In the genomic region with DNA sequence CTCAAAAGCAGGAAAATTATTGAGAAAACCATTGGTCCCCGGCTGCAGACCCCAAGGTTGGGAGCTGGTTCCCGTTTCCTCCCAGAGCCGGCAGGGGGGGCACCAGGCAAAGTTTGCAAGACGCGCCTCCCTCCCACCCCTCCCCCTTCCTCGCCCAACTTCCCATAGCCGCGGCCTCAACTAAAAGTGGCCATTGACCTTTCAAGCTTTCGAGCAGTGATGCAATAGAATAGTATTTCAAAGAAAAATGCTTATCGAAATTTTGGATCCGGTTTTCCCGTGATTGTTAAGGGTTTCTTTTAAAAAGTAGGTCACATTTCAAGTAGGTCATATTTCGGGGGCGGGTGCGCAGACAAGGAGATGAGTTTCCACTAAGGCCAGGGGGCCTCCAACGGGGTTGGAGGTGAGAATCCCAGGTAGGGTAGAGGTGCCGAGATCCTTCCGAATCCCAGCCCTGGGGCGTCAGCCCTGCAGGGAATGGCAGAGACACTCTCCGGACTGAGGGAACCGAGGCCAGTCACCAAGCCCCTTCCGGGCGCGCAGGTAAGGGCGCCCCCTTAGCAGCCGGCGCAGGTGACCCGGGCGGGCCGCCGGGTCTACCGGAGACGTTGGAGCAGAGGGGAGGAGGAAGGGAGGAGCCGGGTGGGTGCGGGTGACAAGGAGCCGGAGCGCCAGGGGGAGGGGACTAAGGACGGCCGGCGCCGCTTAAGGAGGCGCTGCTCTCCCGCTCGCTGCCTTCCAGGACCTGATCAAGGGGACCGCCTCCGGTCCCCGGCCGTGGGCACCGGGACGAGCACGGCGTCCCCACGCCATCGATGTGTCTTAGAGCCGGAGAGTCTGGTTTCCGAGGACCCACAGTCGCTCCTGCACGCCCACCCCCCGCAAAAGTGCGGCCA, we compare ENCODE assay signal across 1 cellular context.
A peak's percentile ranks its signal among the peaks of the same experiment; 100 is the strongest.
TF ChIP-seq lines count a peak whose summit lies in the region.

No MANE protein-coding gene starts in this region.

TF ChIP-seq in K562, 482 proteins besides CTCF, POLR2A, EP300 and RAD21 (continued from another document and continues in another):
- TF ChIP-seq ERF (CRISPR knock-in tag; IDR thresholded peaks at IDR 0.05) = 0 out of 2 replicates have a peak, but pooled peaks have one; percentile 14
- no peak for TF ChIP-seq TCF15 (CRISPR knock-in tag; IDR thresholded peaks at IDR 0.05)
- TF ChIP-seq, protein P1, sequence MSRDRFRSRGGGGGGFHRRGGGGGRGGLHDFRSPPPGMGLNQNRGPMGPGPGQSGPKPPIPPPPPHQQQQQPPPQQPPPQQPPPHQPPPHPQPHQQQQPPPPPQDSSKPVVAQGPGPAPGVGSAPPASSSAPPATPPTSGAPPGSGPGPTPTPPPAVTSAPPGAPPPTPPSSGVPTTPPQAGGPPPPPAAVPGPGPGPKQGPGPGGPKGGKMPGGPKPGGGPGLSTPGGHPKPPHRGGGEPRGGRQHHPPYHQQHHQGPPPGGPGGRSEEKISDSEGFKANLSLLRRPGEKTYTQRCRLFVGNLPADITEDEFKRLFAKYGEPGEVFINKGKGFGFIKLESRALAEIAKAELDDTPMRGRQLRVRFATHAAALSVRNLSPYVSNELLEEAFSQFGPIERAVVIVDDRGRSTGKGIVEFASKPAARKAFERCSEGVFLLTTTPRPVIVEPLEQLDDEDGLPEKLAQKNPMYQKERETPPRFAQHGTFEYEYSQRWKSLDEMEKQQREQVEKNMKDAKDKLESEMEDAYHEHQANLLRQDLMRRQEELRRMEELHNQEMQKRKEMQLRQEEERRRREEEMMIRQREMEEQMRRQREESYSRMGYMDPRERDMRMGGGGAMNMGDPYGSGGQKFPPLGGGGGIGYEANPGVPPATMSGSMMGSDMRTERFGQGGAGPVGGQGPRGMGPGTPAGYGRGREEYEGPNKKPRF (IDR thresholded peaks at IDR 0.05; ENCODE audit: low read depth, low read length) = no peak
- no peak for TF ChIP-seq MCM3 (IDR thresholded peaks at IDR 0.05)
- TF ChIP-seq ZNF217 (CRISPR knock-in tag; IDR thresholded peaks at IDR 0.05) = no peak
- TF ChIP-seq TAF1 (IDR thresholded peaks at IDR 0.05; ENCODE audit: control insufficient read depth, extremely low read depth, insufficient read depth, low read length, severe bottlenecking) = peak; percentile 30
- TF ChIP-seq NCOA2 (IDR thresholded peaks at IDR 0.05; ENCODE audit: partially characterized antibody in 2 of 2) = no peak
- TF ChIP-seq ZNF583 (CRISPR knock-in tag; IDR thresholded peaks at IDR 0.05) = no peak
- TF ChIP-seq KLF13 (tag; IDR thresholded peaks at IDR 0.05; ENCODE audit: borderline replicate concordance, low read depth) = no peak
- 0 out of 2 replicates have a peak, but pooled peaks have one; percentile 10 for TF ChIP-seq GATAD2A (IDR thresholded peaks at IDR 0.05)
- 0 out of 4 replicates have a peak, but pooled peaks of 1 of the 2 experiments have one; percentile 26 for TF ChIP-seq SIN3A (IDR thresholded peaks at IDR 0.05; ENCODE audit: borderline replicate concordance in 2 of 2, control insufficient read depth in 1 of 2, low read depth in 2 of 2, low read length in 2 of 2)
- TF ChIP-seq CBFA2T2 (conservative IDR thresholded peaks at IDR 0.05) = no peak
- no peak for TF ChIP-seq FUS (optimal IDR thresholded peaks at IDR 0.05; ENCODE audit: low read depth, low read length)
- no peak for TF ChIP-seq CBFB (CRISPR knock-in tag; IDR thresholded peaks at IDR 0.05)
- TF ChIP-seq PHF8 (IDR thresholded peaks at IDR 0.05; ENCODE audit: borderline replicate concordance, low read length) = peak; percentile 24; the same call in 1 of the 2 replicates
- TF ChIP-seq ZNF696 (CRISPR knock-in tag; conservative IDR thresholded peaks at IDR 0.05) = no peak
- no peak for TF ChIP-seq PHF21A (IDR thresholded peaks at IDR 0.05; ENCODE audit: borderline replicate concordance, low read depth)
- TF ChIP-seq, protein P2, sequence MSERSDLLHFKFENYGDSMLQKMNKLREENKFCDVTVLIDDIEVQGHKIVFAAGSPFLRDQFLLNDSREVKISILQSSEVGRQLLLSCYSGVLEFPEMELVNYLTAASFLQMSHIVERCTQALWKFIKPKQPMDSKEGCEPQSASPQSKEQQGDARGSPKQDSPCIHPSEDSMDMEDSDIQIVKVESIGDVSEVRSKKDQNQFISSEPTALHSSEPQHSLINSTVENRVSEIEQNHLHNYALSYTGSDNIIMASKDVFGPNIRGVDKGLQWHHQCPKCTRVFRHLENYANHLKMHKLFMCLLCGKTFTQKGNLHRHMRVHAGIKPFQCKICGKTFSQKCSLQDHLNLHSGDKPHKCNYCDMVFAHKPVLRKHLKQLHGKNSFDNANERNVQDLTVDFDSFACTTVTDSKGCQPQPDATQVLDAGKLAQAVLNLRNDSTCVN (CRISPR knock-in tag; IDR thresholded peaks at IDR 0.05) = no peak
- TF ChIP-seq GTF3C2 (IDR thresholded peaks at IDR 0.05; ENCODE audit: borderline replicate concordance, extremely low read depth, insufficient read length) = no peak
- no peak for TF ChIP-seq MCM2 (IDR thresholded peaks at IDR 0.05; ENCODE audit: low read depth)
- no peak for TF ChIP-seq MGA (IDR thresholded peaks at IDR 0.05)
- TF ChIP-seq, protein P3, sequence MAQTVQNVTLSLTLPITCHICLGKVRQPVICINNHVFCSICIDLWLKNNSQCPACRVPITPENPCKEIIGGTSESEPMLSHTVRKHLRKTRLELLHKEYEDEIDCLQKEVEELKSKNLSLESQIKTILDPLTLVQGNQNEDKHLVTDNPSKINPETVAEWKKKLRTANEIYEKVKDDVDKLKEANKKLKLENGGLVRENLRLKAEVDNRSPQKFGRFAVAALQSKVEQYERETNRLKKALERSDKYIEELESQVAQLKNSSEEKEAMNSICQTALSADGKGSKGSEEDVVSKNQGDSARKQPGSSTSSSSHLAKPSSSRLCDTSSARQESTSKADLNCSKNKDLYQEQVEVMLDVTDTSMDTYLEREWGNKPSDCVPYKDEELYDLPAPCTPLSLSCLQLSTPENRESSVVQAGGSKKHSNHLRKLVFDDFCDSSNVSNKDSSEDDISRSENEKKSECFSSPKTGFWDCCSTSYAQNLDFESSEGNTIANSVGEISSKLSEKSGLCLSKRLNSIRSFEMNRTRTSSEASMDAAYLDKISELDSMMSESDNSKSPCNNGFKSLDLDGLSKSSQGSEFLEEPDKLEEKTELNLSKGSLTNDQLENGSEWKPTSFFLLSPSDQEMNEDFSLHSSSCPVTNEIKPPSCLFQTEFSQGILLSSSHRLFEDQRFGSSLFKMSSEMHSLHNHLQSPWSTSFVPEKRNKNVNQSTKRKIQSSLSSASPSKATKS (CRISPR knock-in tag; IDR thresholded peaks at IDR 0.05) = no peak; the same call in 1 of the 2 replicates
- no peak for TF ChIP-seq NONO (IDR thresholded peaks at IDR 0.05; ENCODE audit: low read depth in 2 of 2, low read length in 1 of 2)
- peak; percentile 50 for TF ChIP-seq ARID1B (IDR thresholded peaks at IDR 0.05)
- TF ChIP-seq DPF2 (IDR thresholded peaks at IDR 0.05) = peak; percentile 51
- TF ChIP-seq DNMT1 (IDR thresholded peaks at IDR 0.05) = no peak
- no peak for TF ChIP-seq BRCA1 (IDR thresholded peaks at IDR 0.05)
- no peak for TF ChIP-seq BRCA1 (CRISPR knock-in tag; IDR thresholded peaks at IDR 0.05)
- peak; percentile 31; the same call in 1 of the 2 replicates for TF ChIP-seq KLF16 (IDR thresholded peaks at IDR 0.05)
- peak in 1 of 2 experiments; percentile 25; a peak in 1 of 4 replicates for TF ChIP-seq MAZ (CRISPR knock-in tag; conservative IDR thresholded peaks at IDR 0.05 in 1 of 2, IDR thresholded peaks at IDR 0.05 in 1 of 2)
- no peak; the same call in 1 of the 2 replicates for TF ChIP-seq L3MBTL2 (IDR thresholded peaks at IDR 0.05)
- TF ChIP-seq NELFE (IDR thresholded peaks at IDR 0.05; ENCODE audit: insufficient read depth, insufficient read length) = no peak
- TF ChIP-seq, protein P4, sequence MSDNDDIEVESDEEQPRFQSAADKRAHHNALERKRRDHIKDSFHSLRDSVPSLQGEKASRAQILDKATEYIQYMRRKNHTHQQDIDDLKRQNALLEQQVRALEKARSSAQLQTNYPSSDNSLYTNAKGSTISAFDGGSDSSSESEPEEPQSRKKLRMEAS (CRISPR knock-in tag; IDR thresholded peaks at IDR 0.05) = no peak
